In genomic region chr7:149838992-149839408, GRCh38 we compare ENCODE assay signal across 8 cellular contexts. TPM values are rescaled to one million over a fixed set of nuclear protein-coding genes. Genes with fewer than 3 reads are reported as not detected.
DNase-seq lines count a peak whose midpoint lies in the region; ATAC-seq and TF ChIP-seq lines count a peak whose summit lies in the region.

No MANE protein-coding gene starts in this region.

- peaks cover 26 to 58% (median 54%) of the 10 kb centered on the region in 7 donors for H3K4me1 Mint-ChIP-seq in naive thymus-derived CD4-positive, alpha-beta T cell

- no peaks in the 10 kb centered on the region for H3K36me3 ChIP-seq in GM06990 (ENCODE audit: control insufficient read depth, insufficient read depth, low read length)
- H3K36me3 ChIP-seq in ectodermal cell (ENCODE audit: control insufficient read depth, insufficient read depth, low read length), result no peaks in the 10 kb centered on the region
- no peaks in the 10 kb centered on the region for H3K36me3 ChIP-seq in naive thymus-derived CD4-positive, alpha-beta T cell (ENCODE audit: control insufficient read depth in 2 of 3, insufficient read depth in 3 of 3, low read length in 3 of 3)

- peak overlapping the region; percentile 78 to 97 (median 86) for H3K4me3 Mint-ChIP-seq in naive thymus-derived CD4-positive, alpha-beta T cell

- intact Hi-C loops in naive thymus-derived CD4-positive, alpha-beta T cell (cut with micrococcal nuclease), result loop anchor here (1.0 to 10.0 kb wide), 13 partner anchors 15 to 1388 kb away; partner anchors contain the start of genes ABCF2 (in 2 of the 2), ATP6V0E2 (in 2 of the 2), ABCB8 (in 1 of the 2) and AGAP3 (in 1 of the 2)

- WGBS in ectodermal cell, 2 experiments, result 8 to 9% methylated on average over 6 of the region's 6 CpGs

- H3K9me3 Mint-ChIP-seq in naive thymus-derived CD4-positive, alpha-beta T cell, result peaks cover 0 to 2% (median 0%) of the 10 kb centered on the region in 11 donors

- peaks cover 0 to 15% (median 0%) of the 10 kb centered on the region in 5 donors for H3K27me3 Mint-ChIP-seq in naive thymus-derived CD4-positive, alpha-beta T cell

- peaks cover 0 to 8% (median 0%) of the 10 kb centered on the region in 5 donors for H3K36me3 Mint-ChIP-seq in naive thymus-derived CD4-positive, alpha-beta T cell

- peak overlapping the region; percentile 7 to 88 (median 73) for H3K27ac Mint-ChIP-seq in naive thymus-derived CD4-positive, alpha-beta T cell

- POLR2A ChIA-PET in naive thymus-derived CD4-positive, alpha-beta T cell (lab: Charles Lee), result interaction anchor here (1.1 to 3.3 kb wide), 9 partner anchors 10 to 530 kb away, joined by 3 to 81 read pairs (median 7); partner anchors contain the start of genes ATP6V0E2 and REPIN1

- no peaks in the 10 kb centered on the region for H3K4me1 ChIP-seq in ectodermal cell (ENCODE audit: control insufficient read depth, insufficient read depth, low read length)
- H3K4me1 ChIP-seq in naive thymus-derived CD4-positive, alpha-beta T cell (ENCODE audit: control insufficient read depth in 2 of 2, insufficient read depth in 2 of 2, low read length in 2 of 2), result peaks cover 12 to 28% of the 10 kb centered on the region in 2 donors

- no peak for ATAC-seq in naive thymus-derived CD4-positive, alpha-beta T cell

- DNase-seq in GM06990 (ENCODE audit: extremely low read depth, insufficient read length) (no peak), NCI-H82 (lab: John Stamatoyannopoulos, UW) (peak; percentile 62), T1000 (lab: John Stamatoyannopoulos, UW) (no peak), OCI-M1 (lab: John Stamatoyannopoulos, UW) (no peak), NCI-H2081 treated with DMSO at 0.1 percent for 48 hours (lab: John Stamatoyannopoulos, UW) (no peak), amygdala (lab: John Stamatoyannopoulos, UW) (no peak)
- DNase-seq in naive thymus-derived CD4-positive, alpha-beta T cell, result no peak

- no peak overlapping the region for H3K27ac ChIP-seq in ectodermal cell (ENCODE audit: insufficient read depth, low read depth, low read length, poor library complexity, severe bottlenecking)
- peak overlapping the region; percentile 79 for H3K27ac ChIP-seq in naive thymus-derived CD4-positive, alpha-beta T cell (ENCODE audit: low read depth, low read length)

- H3K9me3 ChIP-seq in ectodermal cell (ENCODE audit: control insufficient read depth, low read length), result no peaks in the 10 kb centered on the region
- no peaks in the 10 kb centered on the region for H3K9me3 ChIP-seq in naive thymus-derived CD4-positive, alpha-beta T cell (ENCODE audit: control insufficient read depth in 2 of 3, low read length in 3 of 3)

- no peak for TF ChIP-seq CTCF in GM06990 (IDR thresholded peaks at IDR 0.05; ENCODE audit: insufficient read depth, low read length, poor library complexity, severe bottlenecking)

- CTCF ChIA-PET in naive thymus-derived CD4-positive, alpha-beta T cell (lab: Charles Lee), result interaction anchor here (0.7 to 3.0 kb wide), 5 partner anchors 15 to 46 kb away, joined by 3 to 10 read pairs (median 6); no protein-coding TSS in a partner anchor

- peak overlapping the region; percentile 89 for H3K4me3 ChIP-seq in GM06990 (replicated peaks; ENCODE audit: low read depth, low read length)
- peak overlapping the region; percentile 87 for H3K4me3 ChIP-seq in ectodermal cell (ENCODE audit: insufficient read depth, low read depth, low read length)
- peak overlapping the region; percentile 67 for H3K4me3 ChIP-seq in naive thymus-derived CD4-positive, alpha-beta T cell (ENCODE audit: low read length)

- H3K27me3 ChIP-seq in GM06990 (replicated peaks; ENCODE audit: control insufficient read depth, insufficient read depth, low read length), result no peaks in the 10 kb centered on the region
- H3K27me3 ChIP-seq in ectodermal cell (ENCODE audit: control insufficient read depth, insufficient read depth, low read length, poor library complexity, severe bottlenecking), result peaks cover 38% of the 10 kb centered on the region
- H3K27me3 ChIP-seq in naive thymus-derived CD4-positive, alpha-beta T cell (ENCODE audit: control insufficient read depth in 2 of 2, insufficient read depth in 2 of 2, low read length in 2 of 2), result no peaks in the 10 kb centered on the region

RNA-seq across cellular contexts. Expression of gene ZNF862, which starts 0.8 kb away (rescaled TPM):
- 11.6 TPM for polyA plus RNA-seq in ectodermal cell (2013, experiment 1 of 4)
- 12.1 TPM for polyA plus RNA-seq in ectodermal cell (2013, experiment 2 of 4)
- 8.6 TPM for polyA plus RNA-seq in ectodermal cell (2013, experiment 3 of 4)
- polyA plus RNA-seq in ectodermal cell (2013, experiment 4 of 4), result 9.6 TPM
- total RNA-seq in naive thymus-derived CD4-positive, alpha-beta T cell, result 100 to 1,000 TPM in 2 of 5 experiments, 10 to 100 TPM in 3; 36.9 to 112 (median 41.8) TPM
- 10 to 100 TPM in 1 of 2 donors, 1 to 10 TPM in 1; 9.1 to 11.7 TPM for polyA plus RNA-seq in naive thymus-derived CD4-positive, alpha-beta T cell

RNA-seq across cellular contexts. Expression of gene ATP6V0E2, which starts 34.8 kb away (rescaled TPM):
- 41.6 TPM for polyA plus RNA-seq in ectodermal cell (2013, experiment 1 of 4)
- 41.3 TPM for polyA plus RNA-seq in ectodermal cell (2013, experiment 2 of 4)
- polyA plus RNA-seq in ectodermal cell (2013, experiment 3 of 4), result 34.9 TPM
- polyA plus RNA-seq in ectodermal cell (2013, experiment 4 of 4), result 35.4 TPM
- 10 to 100 TPM; 32.7 to 84.0 (median 55.4) TPM for total RNA-seq in naive thymus-derived CD4-positive, alpha-beta T cell
- 100 to 1,000 TPM; 199 to 240 TPM for polyA plus RNA-seq in naive thymus-derived CD4-positive, alpha-beta T cell
